In genomic region chr12:131828671-131829350, GRCh38 we compare ENCODE assay signal across 1 cellular context.
TF ChIP-seq lines count a peak whose summit lies in the region.

No MANE protein-coding gene starts in this region.

TF ChIP-seq in HepG2, 621 proteins besides CTCF, POLR2A, EP300 and RAD21 (continued from another document):
- no peak for TF ChIP-seq KIAA2018 (CRISPR knock-in tag; IDR thresholded peaks at IDR 0.05; ENCODE audit: borderline replicate concordance)
- TF ChIP-seq SMAD3 (CRISPR knock-in tag; IDR thresholded peaks at IDR 0.05), result no peak
- TF ChIP-seq PHF21A (CRISPR knock-in tag; IDR thresholded peaks at IDR 0.05), result no peak
- no peak for TF ChIP-seq ZFX (CRISPR knock-in tag; IDR thresholded peaks at IDR 0.05; ENCODE audit: low read depth)
- no peak for TF ChIP-seq STAG1 (CRISPR knock-in tag; IDR thresholded peaks at IDR 0.05)
- TF ChIP-seq NAIF1 (CRISPR knock-in tag; IDR thresholded peaks at IDR 0.05; ENCODE audit: borderline replicate concordance), result no peak
- TF ChIP-seq ZNF891 (CRISPR knock-in tag; IDR thresholded peaks at IDR 0.05), result no peak
- no peak for TF ChIP-seq MIER2 (CRISPR knock-in tag; IDR thresholded peaks at IDR 0.05)
- peak; percentile 15; the same call in 1 of the 2 replicates for TF ChIP-seq RXRA (CRISPR knock-in tag; IDR thresholded peaks at IDR 0.05)
- TF ChIP-seq PLRG1 (conservative IDR thresholded peaks at IDR 0.05), result no peak
- TF ChIP-seq, protein P1, sequence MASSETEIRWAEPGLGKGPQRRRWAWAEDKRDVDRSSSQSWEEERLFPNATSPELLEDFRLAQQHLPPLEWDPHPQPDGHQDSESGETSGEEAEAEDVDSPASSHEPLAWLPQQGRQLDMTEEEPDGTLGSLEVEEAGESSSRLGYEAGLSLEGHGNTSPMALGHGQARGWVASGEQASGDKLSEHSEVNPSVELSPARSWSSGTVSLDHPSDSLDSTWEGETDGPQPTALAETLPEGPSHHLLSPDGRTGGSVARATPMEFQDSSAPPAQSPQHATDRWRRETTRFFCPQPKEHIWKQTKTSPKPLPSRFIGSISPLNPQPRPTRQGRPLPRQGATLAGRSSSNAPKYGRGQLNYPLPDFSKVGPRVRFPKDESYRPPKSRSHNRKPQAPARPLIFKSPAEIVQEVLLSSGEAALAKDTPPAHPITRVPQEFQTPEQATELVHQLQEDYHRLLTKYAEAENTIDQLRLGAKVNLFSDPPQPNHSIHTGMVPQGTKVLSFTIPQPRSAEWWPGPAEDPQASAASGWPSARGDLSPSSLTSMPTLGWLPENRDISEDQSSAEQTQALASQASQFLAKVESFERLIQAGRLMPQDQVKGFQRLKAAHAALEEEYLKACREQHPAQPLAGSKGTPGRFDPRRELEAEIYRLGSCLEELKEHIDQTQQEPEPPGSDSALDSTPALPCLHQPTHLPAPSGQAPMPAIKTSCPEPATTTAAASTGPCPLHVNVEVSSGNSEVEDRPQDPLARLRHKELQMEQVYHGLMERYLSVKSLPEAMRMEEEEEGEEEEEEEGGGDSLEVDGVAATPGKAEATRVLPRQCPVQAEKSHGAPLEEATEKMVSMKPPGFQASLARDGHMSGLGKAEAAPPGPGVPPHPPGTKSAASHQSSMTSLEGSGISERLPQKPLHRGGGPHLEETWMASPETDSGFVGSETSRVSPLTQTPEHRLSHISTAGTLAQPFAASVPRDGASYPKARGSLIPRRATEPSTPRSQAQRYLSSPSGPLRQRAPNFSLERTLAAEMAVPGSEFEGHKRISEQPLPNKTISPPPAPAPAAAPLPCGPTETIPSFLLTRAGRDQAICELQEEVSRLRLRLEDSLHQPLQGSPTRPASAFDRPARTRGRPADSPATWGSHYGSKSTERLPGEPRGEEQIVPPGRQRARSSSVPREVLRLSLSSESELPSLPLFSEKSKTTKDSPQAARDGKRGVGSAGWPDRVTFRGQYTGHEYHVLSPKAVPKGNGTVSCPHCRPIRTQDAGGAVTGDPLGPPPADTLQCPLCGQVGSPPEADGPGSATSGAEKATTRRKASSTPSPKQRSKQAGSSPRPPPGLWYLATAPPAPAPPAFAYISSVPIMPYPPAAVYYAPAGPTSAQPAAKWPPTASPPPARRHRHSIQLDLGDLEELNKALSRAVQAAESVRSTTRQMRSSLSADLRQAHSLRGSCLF (CRISPR knock-in tag; IDR thresholded peaks at IDR 0.05; ENCODE audit: borderline replicate concordance), result no peak
- no peak for TF ChIP-seq ZNF136 (CRISPR knock-in tag; IDR thresholded peaks at IDR 0.05; ENCODE audit: low read depth)
- no peak for TF ChIP-seq ZGPAT (CRISPR knock-in tag; IDR thresholded peaks at IDR 0.05)
- no peak for TF ChIP-seq ZC3H4 (CRISPR knock-in tag; IDR thresholded peaks at IDR 0.05; ENCODE audit: borderline replicate concordance)
- TF ChIP-seq ZFP90 (CRISPR knock-in tag; IDR thresholded peaks at IDR 0.05; ENCODE audit: borderline replicate concordance), result no peak
- TF ChIP-seq ZNF777 (CRISPR knock-in tag; IDR thresholded peaks at IDR 0.05), result peak; percentile 69; the same call in 1 of the 2 replicates
- no peak for TF ChIP-seq GZF1 (CRISPR knock-in tag; IDR thresholded peaks at IDR 0.05)
- TF ChIP-seq ZBTB43 (CRISPR knock-in tag; conservative IDR thresholded peaks at IDR 0.05), result no peak
- no peak for TF ChIP-seq ZNF326 (CRISPR knock-in tag; IDR thresholded peaks at IDR 0.05; ENCODE audit: borderline replicate concordance)
- TF ChIP-seq, protein P2, sequence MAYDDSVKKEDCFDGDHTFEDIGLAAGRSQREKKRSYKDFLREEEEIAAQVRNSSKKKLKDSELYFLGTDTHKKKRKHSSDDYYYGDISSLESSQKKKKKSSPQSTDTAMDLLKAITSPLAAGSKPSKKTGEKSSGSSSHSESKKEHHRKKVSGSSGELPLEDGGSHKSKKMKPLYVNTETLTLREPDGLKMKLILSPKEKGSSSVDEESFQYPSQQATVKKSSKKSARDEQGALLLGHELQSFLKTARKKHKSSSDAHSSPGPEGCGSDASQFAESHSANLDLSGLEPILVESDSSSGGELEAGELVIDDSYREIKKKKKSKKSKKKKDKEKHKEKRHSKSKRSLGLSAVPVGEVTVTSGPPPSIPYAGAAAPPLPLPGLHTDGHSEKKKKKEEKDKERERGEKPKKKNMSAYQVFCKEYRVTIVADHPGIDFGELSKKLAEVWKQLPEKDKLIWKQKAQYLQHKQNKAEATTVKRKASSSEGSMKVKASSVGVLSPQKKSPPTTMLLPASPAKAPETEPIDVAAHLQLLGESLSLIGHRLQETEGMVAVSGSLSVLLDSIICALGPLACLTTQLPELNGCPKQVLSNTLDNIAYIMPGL (CRISPR knock-in tag; IDR thresholded peaks at IDR 0.05; ENCODE audit: borderline replicate concordance in 1 of 2, low read depth in 1 of 2), result peak in 1 of 2 experiments; percentile 40; a peak in 1 of 4 replicates
